8 cellular contexts compared by ENCODE assay signal in genomic region chr3:185129051-185129450, GRCh38. TPM values are rescaled to one million over a fixed set of nuclear protein-coding genes. Genes with fewer than 3 reads are reported as not detected.
"Had no signal": no experiment of that assay in that cellular context is flagged by ENCODE, and none has a peak within 500 bp of the region (broad histone marks: within the 10 kb centered on the region; RNA-seq: fewer than 3 reads in every experiment).

No MANE protein-coding gene starts in this region.

- H3K4me3 Mint-ChIP-seq: IgD-negative memory B cell had no signal

- H3K27ac ChIP-seq: HL-60 had no signal

- DNase-seq: IMR-90, KBM-7, KG1 had no signal

- H3K4me3 ChIP-seq: K562 had no signal

- FAIRE-seq: HTR-8/SVneo, K562 had no signal

- ATAC-seq: K562 had no signal

- H3K27ac Mint-ChIP-seq: IgD-negative memory B cell had no signal

RNA-seq across cellular contexts. Expression of gene C3orf70, which starts 23.8 kb away (rescaled TPM):
- total RNA-seq: HT-29 had no signal
